Comparison of ENCODE assay signal across 8 cellular contexts in genomic region chr11:114080219-114080618, GRCh38. TPM values are rescaled to one million over a fixed set of nuclear protein-coding genes. Genes with fewer than 3 reads are reported as not detected.
A peak's percentile ranks its signal among the peaks of the same experiment; 100 is the strongest.
DNase-seq lines count a peak whose midpoint lies in the region; ATAC-seq and TF ChIP-seq lines count a peak whose summit lies in the region.

No MANE protein-coding gene starts in this region.

- TF ChIP-seq POLR2A in adrenal gland (IDR thresholded peaks at IDR 0.05): no peak

- H3K27me3 ChIP-seq in adrenal gland (no peaks in the 10 kb centered on the region), tibial artery (no peaks in the 10 kb centered on the region)

- H3K27me3 Mint-ChIP-seq in activated CD4-positive, alpha-beta T cell treated with anti-CD3 and anti-CD28 coated beads, Interleukin-2, amount 10 ng/mL, durations not matched to agents 24 days and 14 days: peaks cover 44% of the 10 kb centered on the region
- peaks cover 19 to 21% (median 20%) of the 10 kb centered on the region in 3 donors for H3K27me3 Mint-ChIP-seq in immature natural killer cell (ENCODE audit: low read depth in 3 of 3)

- H3K27ac ChIP-seq in adrenal gland: peak overlapping the region; percentile 53 to 91 (median 70)
- peak overlapping the region; percentile 73 to 78 for H3K27ac ChIP-seq in tibial artery
- no peak overlapping the region for H3K27ac ChIP-seq in substantia nigra (ENCODE audit: low read depth, low read length, poor library complexity, severe bottlenecking)

- H3K27ac Mint-ChIP-seq in activated CD4-positive, alpha-beta T cell treated with anti-CD3 and anti-CD28 coated beads, Interleukin-2, amount 10 ng/mL, durations not matched to agents 24 days and 14 days: peak overlapping the region; percentile 74
- H3K27ac Mint-ChIP-seq in immature natural killer cell: peak overlapping the region; percentile 97 to 100 (median 99)

- peak overlapping the region; percentile 42 for H3K4me3 Mint-ChIP-seq in activated CD4-positive, alpha-beta T cell treated with anti-CD3 and anti-CD28 coated beads, Interleukin-2, amount 10 ng/mL, durations not matched to agents 24 days and 14 days
- H3K4me3 Mint-ChIP-seq in immature natural killer cell: peak overlapping the region; percentile 74 to 91 (median 80)

- DNase-seq in activated CD4-positive, alpha-beta T cell treated with anti-CD3 and anti-CD28 coated beads, Interleukin-2, amount 10 ng/mL, durations not matched to agents 24 days and 14 days: no peak
- no peak for DNase-seq in activated CD4-positive, alpha-beta T cell treated with anti-CD3 and anti-CD28 coated beads for 4 hours
- DNase-seq in adrenal gland (peak in 3 of 7 donors; percentile 42 to 52 (median 47)), immature natural killer cell (peak; percentile 75 to 80 (median 78)), tibial artery (no peak), substantia nigra (lab: John Stamatoyannopoulos, UW) (no peak)

- H3K9me3 ChIP-seq in adrenal gland (replicated peaks in 1 of 3) (no peaks in the 10 kb centered on the region), tibial artery (no peaks in the 10 kb centered on the region)

- intact Hi-C loops in activated CD4-positive, alpha-beta T cell treated with anti-CD3 and anti-CD28 coated beads, Interleukin-2, amount 10 ng/mL, durations not matched to agents 24 days and 14 days (cut with micrococcal nuclease): no loop called here
- intact Hi-C loops in adrenal gland (cut with DNase I): no loop called here
- intact Hi-C loops in tibial artery (cut with DNase I; ENCODE audit: low total_unique reads): no loop called here

- WGBS in adrenal gland, 4 donors: 18 to 45% (median 38%) methylated on average over 5 of the region's 5 CpGs

- H3K36me3 ChIP-seq in adrenal gland (replicated peaks in 1 of 2) (peaks cover 0 to 30% of the 10 kb centered on the region in 2 donors), tibial artery (peaks cover 63 to 83% (median 79%) of the 10 kb centered on the region in 3 donors)

- no peak for TF ChIP-seq CTCF in adrenal gland (IDR thresholded peaks at IDR 0.05)
- TF ChIP-seq CTCF in tibial artery (IDR thresholded peaks at IDR 0.05): no peak

- peaks cover 94 to 98% of the 10 kb centered on the region in 2 donors for H3K4me1 ChIP-seq in adrenal gland (replicated peaks in 1 of 2)
- peaks cover 6 to 100% (median 98%) of the 10 kb centered on the region in 4 donors for H3K4me1 ChIP-seq in tibial artery

- peaks cover 50% of the 10 kb centered on the region for H3K4me1 Mint-ChIP-seq in activated CD4-positive, alpha-beta T cell treated with anti-CD3 and anti-CD28 coated beads, Interleukin-2, amount 10 ng/mL, durations not matched to agents 24 days and 14 days
- peaks cover 98 to 100% of the 10 kb centered on the region in 2 donors for H3K4me1 Mint-ChIP-seq in immature natural killer cell

- H3K4me3 ChIP-seq in adrenal gland (no peak overlapping the region), tibial artery (peak overlapping the region; percentile 18 to 51)

- H3K9me3 Mint-ChIP-seq in activated CD4-positive, alpha-beta T cell treated with anti-CD3 and anti-CD28 coated beads, Interleukin-2, amount 10 ng/mL, durations not matched to agents 24 days and 14 days: no peaks in the 10 kb centered on the region
- no peaks in the 10 kb centered on the region for H3K9me3 Mint-ChIP-seq in immature natural killer cell

- ATAC-seq in HG02571 (IDR thresholded peaks at IDR 0.05; ENCODE audit: unreplicated experiment) (no peak), GM21423 (IDR thresholded peaks at IDR 0.05; ENCODE audit: unreplicated experiment) (no peak)

- no peaks in the 10 kb centered on the region for H3K36me3 Mint-ChIP-seq in activated CD4-positive, alpha-beta T cell treated with anti-CD3 and anti-CD28 coated beads, Interleukin-2, amount 10 ng/mL, durations not matched to agents 24 days and 14 days (ENCODE audit: low read depth)
- peaks cover 0 to 5% (median 3%) of the 10 kb centered on the region in 3 donors for H3K36me3 Mint-ChIP-seq in immature natural killer cell

RNA-seq across cellular contexts. Expression of gene ZBTB16, which starts 20.7 kb away (rescaled TPM):
- 2.5 and 3.8 TPM in 2 replicates for total RNA-seq in activated CD4-positive, alpha-beta T cell treated with anti-CD3 and anti-CD28 coated beads, Interleukin-2, amount 10 ng/mL, durations not matched to agents 24 days and 14 days
- total RNA-seq in adrenal gland: 100 to 1,000 TPM in 1 of 8 donors, 10 to 100 TPM in 7; 25.3 to 119 (median 68.6) TPM
- polyA plus RNA-seq in adrenal gland: 10 to 100 TPM; 16.0 to 36.0 (median 16.0) TPM
- 100 to 1,000 TPM in 1 of 3 donors, 10 to 100 TPM in 2; 90.4 to 197 (median 92.5) TPM for polyA plus RNA-seq in immature natural killer cell

Comparison
In these comparisons a context has a peak if more than half of its experiments do, and no peak if none do; other contexts are left out.
1. DNase-seq: peak in immature natural killer cell (3 of 3); none in activated CD4-positive, alpha-beta T cell treated with anti-CD3 and anti-CD28 coated beads, Interleukin-2, amount 10 ng/mL, durations not matched to agents 24 days and 14 days (single experiment), activated CD4-positive, alpha-beta T cell treated with anti-CD3 and anti-CD28 coated beads for 4 hours (0 of 2), tibial artery (0 of 2) and substantia nigra (0 of 49).
2. H3K4me3 ChIP-seq: peak in tibial artery (2 of 2); none in adrenal gland (0 of 4).